In genomic region chr5:177446184-177447065, GRCh38 we compare ENCODE assay signal across 8 cellular contexts. TPM values are rescaled to one million over a fixed set of nuclear protein-coding genes. Genes with fewer than 3 reads are reported as not detected.
DNase-seq lines count a peak whose midpoint lies in the region; ATAC-seq, FAIRE-seq and TF ChIP-seq lines count a peak whose summit lies in the region.

A gene with protein sequence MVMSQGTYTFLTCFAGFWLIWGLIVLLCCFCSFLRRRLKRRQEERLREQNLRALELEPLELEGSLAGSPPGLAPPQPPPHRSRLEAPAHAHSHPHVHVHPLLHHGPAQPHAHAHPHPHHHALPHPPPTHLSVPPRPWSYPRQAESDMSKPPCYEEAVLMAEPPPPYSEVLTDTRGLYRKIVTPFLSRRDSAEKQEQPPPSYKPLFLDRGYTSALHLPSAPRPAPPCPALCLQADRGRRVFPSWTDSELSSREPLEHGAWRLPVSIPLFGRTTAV (plus strand): TSS chr5:177446814. CDS start chr5:177455068, 8,254 bp downstream.

- peaks cover 5% of the 10 kb centered on the region for H3K27me3 Mint-ChIP-seq in nephron progenitor cell (ENCODE audit: low read depth, poor library complexity)

- peak within 1 kb of the TSS; percentile 77 for H3K4me3 ChIP-seq in fibroblast of the aortic adventitia (ENCODE audit: low read depth, low read length)
- H3K4me3 ChIP-seq in thymus (ENCODE audit: low read length), result peak within 1 kb of the TSS; percentile 71

- peaks cover 15% of the 10 kb centered on the region for H3K4me1 ChIP-seq in thymus (ENCODE audit: control insufficient read depth, insufficient read depth, low read length)

- H3K27ac ChIP-seq in thymus (ENCODE audit: low read depth), result peak within 1 kb of the TSS; percentile 68

- ATAC-seq in GM19372 (IDR thresholded peaks at IDR 0.05; ENCODE audit: low read depth, unreplicated experiment) (peak; percentile 54), HG03565 (IDR thresholded peaks at IDR 0.05; ENCODE audit: unreplicated experiment) (peak; percentile 48)

- peaks cover 22% of the 10 kb centered on the region for H3K36me3 ChIP-seq in thymus (ENCODE audit: control insufficient read depth, insufficient read depth)

- FAIRE-seq in RCC 7860 (lab: Jason Lieb, UNC), result no peak

- H3K9me3 Mint-ChIP-seq in nephron progenitor cell, result no peaks in the 10 kb centered on the region

- DNase-seq in COR-L47 (lab: John Stamatoyannopoulos, UW) (peak; percentile 74), RCC 7860 (ENCODE audit: low spot score) (peak; percentile 49), fibroblast of the aortic adventitia (ENCODE audit: low read depth) (peak; percentile 39), nephron progenitor cell (peak; percentile 75)
- peak; percentile 64 for DNase-seq in activated T-helper 9 cell treated with anti-CD3 and anti-CD28 coated beads, Interleukin-2, amount 50 U/mL, for 16 hours (ENCODE audit: low read depth)

- WGBS in thymus, result under 1% methylated on average over 90 of the region's 90 CpGs

- H3K36me3 Mint-ChIP-seq in nephron progenitor cell (ENCODE audit: low read depth), result no peaks in the 10 kb centered on the region

- peaks cover 19% of the 10 kb centered on the region for H3K27me3 ChIP-seq in thymus (ENCODE audit: control insufficient read depth, insufficient read depth)

- TF ChIP-seq CTCF in fibroblast of the aortic adventitia (IDR thresholded peaks at IDR 0.05; ENCODE audit: insufficient read depth, low read length) (no peak), nephron progenitor cell (IDR thresholded peaks at IDR 0.05) (no peak)

- H3K27ac Mint-ChIP-seq in nephron progenitor cell, result peak within 1 kb of the TSS; percentile 47

- H3K9me3 ChIP-seq in thymus (ENCODE audit: control insufficient read depth), result no peaks in the 10 kb centered on the region

- peak within 1 kb of the TSS; percentile 80 for H3K4me3 Mint-ChIP-seq in nephron progenitor cell

- peaks cover 44% of the 10 kb centered on the region for H3K4me1 Mint-ChIP-seq in nephron progenitor cell

RNA-seq across cellular contexts. Expression of the gene that starts here (rescaled TPM):
- 2.2 and 8.8 TPM in 2 replicates for total RNA-seq in fibroblast of the aortic adventitia (ENCODE audit: low replicate concordance)
- 1.6 TPM for polyA plus RNA-seq in thymus

Comparison
In these comparisons a context has a peak if more than half of its experiments do, and no peak if none do; other contexts are left out.
1. Peak in every context shown above with its lines: DNase-seq, ATAC-seq, H3K4me3 ChIP-seq and H3K27ac ChIP-seq.